ENCODE assay signal across 8 cellular contexts in genomic region chr21:38768385-38769071, GRCh38. TPM values are rescaled to one million over a fixed set of nuclear protein-coding genes. Genes with fewer than 3 reads are reported as not detected.
A peak's percentile ranks its signal among the peaks of the same experiment; 100 is the strongest.
DNase-seq lines count a peak whose midpoint lies in the region; ATAC-seq and TF ChIP-seq lines count a peak whose summit lies in the region.

No MANE protein-coding gene starts in this region.

- peak; percentile 12 for ATAC-seq in activated naive CD8-positive, alpha-beta T cell treated with anti-CD3 and anti-CD28 coated beads, Interleukin-2, amount 10 ng/mL, durations not matched to agents 7 days and 5 days (ENCODE audit: low read depth)
- ATAC-seq in HG03571 (IDR thresholded peaks at IDR 0.05; ENCODE audit: unreplicated experiment) (no peak), HG03432 (IDR thresholded peaks at IDR 0.05; ENCODE audit: unreplicated experiment) (no peak)

- POLR2A ChIA-PET in AG04450 (lab: Yijun Ruan, JAX), result interaction anchor here (0.8 to 2.6 kb wide), 6 partner anchors 8 to 63 kb away, joined by 4 to 18 read pairs (median 10); partner anchors contain the start of gene ETS2
- POLR2A ChIA-PET in activated naive CD8-positive, alpha-beta T cell treated with anti-CD3 and anti-CD28 coated beads, Interleukin-2, amount 10 ng/mL, durations not matched to agents 7 days and 5 days (lab: Charles Lee), result interaction anchor here (1.0 to 2.1 kb wide), 3 partner anchors 9 to 39 kb away, joined by 3 to 5 read pairs (median 3); partner anchors contain the start of gene ETS2

- peaks cover 9% of the 10 kb centered on the region; the same call in 1 of the 2 replicates for H3K9me3 ChIP-seq in AG04450 (ENCODE audit: control insufficient read depth, insufficient read depth, low read length)

- H3K27me3 ChIP-seq in AG04450 (ENCODE audit: control insufficient read depth, insufficient read depth, low read length), result no peaks in the 10 kb centered on the region

- peak overlapping the region; percentile 14; the same call in 1 of the 2 replicates for H3K4me3 ChIP-seq in AG04450 (ENCODE audit: low read depth, low read length)

- H3K9me3 Mint-ChIP-seq in activated naive CD8-positive, alpha-beta T cell treated with anti-CD3 and anti-CD28 coated beads, Interleukin-2, amount 10 ng/mL, durations not matched to agents 7 days and 5 days, result peaks cover 2% of the 10 kb centered on the region

- peak; percentile 96 for DNase-seq in AG04450 (ENCODE audit: low read depth, low spot score)
- DNase-seq in NCI-H226, result peak; percentile 60
- DNase-seq in activated naive CD8-positive, alpha-beta T cell treated with anti-CD3 and anti-CD28 coated beads, Interleukin-2, amount 10 ng/mL, durations not matched to agents 7 days and 5 days, result peak; percentile 49
- DNase-seq in non-pigmented ciliary epithelial cell (ENCODE audit: low read depth), result peak; percentile 83
- DNase-seq in COLO829 (ENCODE audit: low spot score), result no peak
- DNase-seq in NCI-H1436 (lab: John Stamatoyannopoulos, UW), result no peak

- H3K36me3 Mint-ChIP-seq in activated naive CD8-positive, alpha-beta T cell treated with anti-CD3 and anti-CD28 coated beads, Interleukin-2, amount 10 ng/mL, durations not matched to agents 7 days and 5 days, result peaks cover 4% of the 10 kb centered on the region

- H3K4me3 Mint-ChIP-seq in activated naive CD8-positive, alpha-beta T cell treated with anti-CD3 and anti-CD28 coated beads, Interleukin-2, amount 10 ng/mL, durations not matched to agents 7 days and 5 days, result peak overlapping the region; percentile 96

- CTCF ChIA-PET in AG04450 (lab: Charles Lee), result interaction anchor here (0.6 to 2.8 kb wide), 5 partner anchors 9 to 357 kb away, joined by 3 to 13 read pairs (median 5); no protein-coding TSS in a partner anchor

- peak overlapping the region; percentile 100 for H3K27ac Mint-ChIP-seq in activated naive CD8-positive, alpha-beta T cell treated with anti-CD3 and anti-CD28 coated beads, Interleukin-2, amount 10 ng/mL, durations not matched to agents 7 days and 5 days

- peak overlapping the region; percentile 99 for H3K27ac ChIP-seq in AG04450 (ENCODE audit: low read depth, low read length)

- peaks cover 30% of the 10 kb centered on the region for H3K4me1 Mint-ChIP-seq in activated naive CD8-positive, alpha-beta T cell treated with anti-CD3 and anti-CD28 coated beads, Interleukin-2, amount 10 ng/mL, durations not matched to agents 7 days and 5 days

- H3K27me3 Mint-ChIP-seq in activated naive CD8-positive, alpha-beta T cell treated with anti-CD3 and anti-CD28 coated beads, Interleukin-2, amount 10 ng/mL, durations not matched to agents 7 days and 5 days, result no peaks in the 10 kb centered on the region

- TF ChIP-seq CTCF in AG04450 (IDR thresholded peaks at IDR 0.05; ENCODE audit: low read depth, low read length), result no peak; the same call in 1 of the 2 replicates

RNA-seq across cellular contexts. Expression of gene ETS2, which starts 37.2 kb away (rescaled TPM):
- polyA plus RNA-seq in AG04450 (2011; rRNA removed), result 60.1 and 62.7 TPM in 2 replicates
- polyA minus RNA-seq in AG04450 (2011; rRNA and poly(A)+ RNA removed), result 60.1 and 67.9 TPM in 2 replicates
- 10 to 100 TPM; 14.8 to 15.5 TPM for total RNA-seq in activated naive CD8-positive, alpha-beta T cell treated with anti-CD3 and anti-CD28 coated beads, Interleukin-2, amount 10 ng/mL, durations not matched to agents 7 days and 5 days

Comparison
In these comparisons a context has a peak if more than half of its experiments do, and no peak if none do; other contexts are left out.
1. DNase-seq: peak in AG04450 (single experiment), NCI-H226 (single experiment), activated naive CD8-positive, alpha-beta T cell treated with anti-CD3 and anti-CD28 coated beads, Interleukin-2, amount 10 ng/mL, durations not matched to agents 7 days and 5 days (single experiment) and non-pigmented ciliary epithelial cell (single experiment); none in COLO829 (single experiment) and NCI-H1436 (single experiment).